In the genomic region with DNA sequence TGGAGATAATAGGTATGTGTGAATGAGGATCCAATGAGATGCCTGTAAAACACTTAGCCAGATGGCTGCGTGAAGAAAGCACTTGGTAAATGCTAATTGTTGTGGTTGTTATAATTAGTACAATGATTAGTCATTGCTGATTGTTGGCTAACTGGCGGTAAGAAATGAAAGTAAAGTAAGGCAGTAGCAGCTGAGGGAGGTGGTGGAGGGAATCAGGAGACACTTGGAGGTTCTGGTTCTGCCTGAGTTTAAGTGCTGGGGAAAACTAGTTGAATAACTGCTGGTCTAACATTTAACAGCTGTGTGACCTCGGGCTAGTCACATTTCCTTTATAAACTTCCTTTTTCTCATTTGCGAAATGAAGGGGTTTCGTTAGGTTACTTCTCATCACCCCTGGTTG, we compare ENCODE assay signal across 9 cellular contexts. TPM values are rescaled to one million over a fixed set of nuclear protein-coding genes. Genes with fewer than 3 reads are reported as not detected.
A peak's percentile ranks its signal among the peaks of the same experiment; 100 is the strongest.
DNase-seq lines count a peak whose midpoint lies in the region; ATAC-seq and TF ChIP-seq lines count a peak whose summit lies in the region.
"Had no signal": no experiment of that assay in that cellular context is flagged by ENCODE, and none has a peak within 500 bp of the region (broad histone marks: within the 10 kb centered on the region; RNA-seq: fewer than 3 reads in every experiment).

No MANE protein-coding gene starts in this region.

- H3K79me2 ChIP-seq in hepatocyte = no peaks in the 10 kb centered on the region

- H3K4me2 ChIP-seq in hepatocyte = no peak overlapping the region

- TF ChIP-seq CTCF in hepatocyte (IDR thresholded peaks at IDR 0.05; ENCODE audit: poor library complexity) = no peak
- TF ChIP-seq CTCF in mesothelial cell of epicardium (IDR thresholded peaks at IDR 0.05; ENCODE audit: unreplicated experiment) = no peak

- peak overlapping the region; percentile 1 for H3K9ac ChIP-seq in adipocyte (ENCODE audit: low read length)

- DNase-seq in GF-D8 (lab: John Stamatoyannopoulos, UW) = peak; percentile 15
- DNase-seq in adipocyte (ENCODE audit: low read depth) = no peak
- no peak for DNase-seq in hepatocyte (ENCODE audit: low spot score)
- DNase-seq in mucosa of gallbladder (ENCODE audit: low spot score) = no peak
- no peak for DNase-seq in mesothelial cell of epicardium (ENCODE audit: low spot score in 2 of 2, unreplicated experiment in 2 of 2)
- DNase-seq in anterior cingulate cortex (lab: John Stamatoyannopoulos, UW) = no peak

- peaks cover 4% of the 10 kb centered on the region for H3K9me3 Mint-ChIP-seq in mesothelial cell of epicardium

- H3K36me3 ChIP-seq in adipocyte (ENCODE audit: control insufficient read depth, insufficient read depth, low read length, severe bottlenecking) (no peaks in the 10 kb centered on the region), hepatocyte (replicated peaks; ENCODE audit: insufficient read depth, low read depth) (no peaks in the 10 kb centered on the region)

- no peak overlapping the region for H3K27ac Mint-ChIP-seq in mesothelial cell of epicardium

- no peak overlapping the region for H3K27ac ChIP-seq in hepatocyte
- H3K27ac ChIP-seq: VCaP had no signal

- H2AFZ ChIP-seq in hepatocyte = no peak overlapping the region

- H3K27me3 ChIP-seq in adipocyte (replicated peaks; ENCODE audit: control insufficient read depth, insufficient read depth, low read length) (peaks cover 3% of the 10 kb centered on the region), hepatocyte (no peaks in the 10 kb centered on the region)

- no peak overlapping the region for H3K4me3 ChIP-seq in adipocyte (ENCODE audit: low read length)
- H3K4me3 ChIP-seq in hepatocyte = no peak overlapping the region

- H3K9me3 ChIP-seq in adipocyte (ENCODE audit: control insufficient read depth, low read length) = no peaks in the 10 kb centered on the region
- H3K9me3 ChIP-seq in hepatocyte (ENCODE audit: low read depth) = no peaks in the 10 kb centered on the region

- no peaks in the 10 kb centered on the region for H3K9me2 ChIP-seq in hepatocyte (replicated peaks; ENCODE audit: insufficient read depth)

- no peaks in the 10 kb centered on the region for H3K36me3 Mint-ChIP-seq in mesothelial cell of epicardium

- H4K20me1 ChIP-seq in hepatocyte (ENCODE audit: insufficient read depth, poor library complexity, severe bottlenecking) = no peaks in the 10 kb centered on the region

- H3K4me1 Mint-ChIP-seq in mesothelial cell of epicardium = peaks cover 11% of the 10 kb centered on the region

- ATAC-seq in GM19467 (IDR thresholded peaks at IDR 0.05; ENCODE audit: unreplicated experiment) (peak; percentile 80), HG03442 (IDR thresholded peaks at IDR 0.05; ENCODE audit: unreplicated experiment) (peak; percentile 73)

- no peak overlapping the region for H3K4me3 Mint-ChIP-seq in mesothelial cell of epicardium

- H3K27me3 Mint-ChIP-seq in mesothelial cell of epicardium (ENCODE audit: low read depth) = no peaks in the 10 kb centered on the region

- H3K4me1 ChIP-seq in adipocyte (ENCODE audit: control insufficient read depth, insufficient read depth, low read length) (peaks cover 13% of the 10 kb centered on the region), hepatocyte (ENCODE audit: insufficient read depth) (no peaks in the 10 kb centered on the region)

- WGBS in hepatocyte (ENCODE audit: low lambda C conversion rate, missing lambda C conversion rate) = 87% methylated on average over 5 of the region's 5 CpGs

RNA-seq across cellular contexts. Expression of gene CD38, which starts 30.9 kb away (rescaled TPM):
- total RNA-seq in hepatocyte = 0.13 and 0.84 TPM in 2 replicates
- 1.1 TPM in 1 of 2 replicates, not detected in the other for polyA plus RNA-seq in hepatocyte
- 1.1 TPM for total RNA-seq in mucosa of gallbladder
- 0.20 to 0.22 TPM in 2 of 3 replicates, not detected in the other for total RNA-seq in mesothelial cell of epicardium
